ENCODE assay signal across 10 cellular contexts in genomic region chr1:26546375-26546774, GRCh38. TPM values are rescaled to one million over a fixed set of nuclear protein-coding genes. Genes with fewer than 3 reads are reported as not detected.
DNase-seq lines count a peak whose midpoint lies in the region; ATAC-seq and TF ChIP-seq lines count a peak whose summit lies in the region.
"Had no signal": no experiment of that assay in that cellular context is flagged by ENCODE, and none has a peak within 500 bp of the region (broad histone marks: within the 10 kb centered on the region; RNA-seq: fewer than 3 reads in every experiment).

No MANE protein-coding gene starts in this region.

- peaks cover 62% of the 10 kb centered on the region for H3K4me1 Mint-ChIP-seq in activated CD8-positive, alpha-beta T cell treated with anti-CD3 and anti-CD28 coated beads for 36 hours (ENCODE audit: low read depth)

- H3K9me3 ChIP-seq in left ventricle myocardium inferior (replicated peaks) (no peaks in the 10 kb centered on the region), right atrium auricular region (no peaks in the 10 kb centered on the region), left lung (no peaks in the 10 kb centered on the region)
- H3K9me3 ChIP-seq: BE2C had no signal

- H3K27ac ChIP-seq in left ventricle myocardium inferior (replicated peaks) (no peak overlapping the region), right atrium auricular region (no peak overlapping the region), left lung (peak overlapping the region; percentile 8 to 97), urinary bladder (ENCODE audit: low read depth) (no peak overlapping the region)

- H3K4me3 ChIP-seq in left ventricle myocardium inferior (peak overlapping the region; percentile 48), right atrium auricular region (peak overlapping the region in 1 of 2 donors; percentile 31), left lung (peak overlapping the region in 1 of 2 donors; percentile 67), urinary bladder (ENCODE audit: low read depth, low read length) (peak overlapping the region; percentile 21)

- no peak for ATAC-seq in activated CD8-positive, alpha-beta T cell treated with anti-CD3 and anti-CD28 coated beads for 36 hours
- no peak for ATAC-seq in left lung
- no peak for ATAC-seq in GM18517 (IDR thresholded peaks at IDR 0.05; ENCODE audit: unreplicated experiment)
- ATAC-seq in GM19397 (IDR thresholded peaks at IDR 0.05; ENCODE audit: unreplicated experiment), result no peak

- peak overlapping the region; percentile 92 for H3K4me3 Mint-ChIP-seq in activated CD8-positive, alpha-beta T cell treated with anti-CD3 and anti-CD28 coated beads for 36 hours

- H3K4me1 ChIP-seq in left ventricle myocardium inferior (peaks cover 15% of the 10 kb centered on the region), right atrium auricular region (peaks cover 0 to 14% of the 10 kb centered on the region in 2 donors), left lung (peaks cover 10 to 70% of the 10 kb centered on the region in 2 donors), urinary bladder (ENCODE audit: insufficient read depth) (no peaks in the 10 kb centered on the region)
- H3K4me1 ChIP-seq: BE2C had no signal

- POLR2A ChIA-PET in activated CD8-positive, alpha-beta T cell treated with anti-CD3 and anti-CD28 coated beads for 36 hours (lab: Charles Lee), result interaction anchor here (1.0 to 2.1 kb wide), 4 partner anchors 10 to 318 kb away, joined by 4 to 9 read pairs (median 6); no protein-coding TSS in a partner anchor

- H3K27me3 Mint-ChIP-seq in activated CD8-positive, alpha-beta T cell treated with anti-CD3 and anti-CD28 coated beads for 36 hours, result no peaks in the 10 kb centered on the region

- DNase-seq in left ventricle myocardium inferior (no peak), right atrium auricular region (ENCODE audit: low spot score) (no peak), left lung (peak in 1 of 2 donors; percentile 84)
- peak; percentile 34 for DNase-seq in activated CD8-positive, alpha-beta T cell treated with anti-CD3 and anti-CD28 coated beads for 36 hours
- DNase-seq in stimulated activated CD4-positive, alpha-beta T cell treated with anti-CD3 and anti-CD28 coated beads, Interleukin-4, amount 100 ng/mL, for 4 hours, result no peak
- DNase-seq: BE2C, NCI-H526 had no signal

- H3K27ac Mint-ChIP-seq in activated CD8-positive, alpha-beta T cell treated with anti-CD3 and anti-CD28 coated beads for 36 hours, result peak overlapping the region; percentile 85

- WGBS in urinary bladder, result 82% methylated on average over 8 of the region's 8 CpGs

- H3K36me3 ChIP-seq in left ventricle myocardium inferior (no peaks in the 10 kb centered on the region), right atrium auricular region (no peaks in the 10 kb centered on the region), left lung (peaks cover 0 to 54% of the 10 kb centered on the region in 2 donors), urinary bladder (ENCODE audit: insufficient read depth) (no peaks in the 10 kb centered on the region)
- H3K36me3 ChIP-seq: BE2C had no signal

- TF ChIP-seq CTCF in left ventricle myocardium inferior (IDR thresholded peaks at IDR 0.05; ENCODE audit: borderline replicate concordance) (no peak), right atrium auricular region (IDR thresholded peaks at IDR 0.05) (no peak), left lung (IDR thresholded peaks at IDR 0.05) (no peak)
- no peak for TF ChIP-seq CTCF in activated CD8-positive, alpha-beta T cell treated with anti-CD3 and anti-CD28 coated beads for 36 hours (IDR thresholded peaks at IDR 0.05)

- intact Hi-C loops in left ventricle myocardium inferior (cut with micrococcal nuclease), result no loop called here
- intact Hi-C loops in activated CD8-positive, alpha-beta T cell treated with anti-CD3 and anti-CD28 coated beads for 36 hours (cut with micrococcal nuclease), result no loop called here
- intact Hi-C loops in left lung (cut with DNase I), result no loop called here

- CTCF ChIA-PET in activated CD8-positive, alpha-beta T cell treated with anti-CD3 and anti-CD28 coated beads for 36 hours (lab: Charles Lee), result interaction anchor here (1.5 kb wide), 1 partner anchor 46 kb away, joined by 9 read pairs; no protein-coding TSS in a partner anchor

- peaks cover 44% of the 10 kb centered on the region for H3K36me3 Mint-ChIP-seq in activated CD8-positive, alpha-beta T cell treated with anti-CD3 and anti-CD28 coated beads for 36 hours (ENCODE audit: low read depth)

- H3K9me3 Mint-ChIP-seq in activated CD8-positive, alpha-beta T cell treated with anti-CD3 and anti-CD28 coated beads for 36 hours, result no peaks in the 10 kb centered on the region

- H3K27me3 ChIP-seq in left ventricle myocardium inferior (ENCODE audit: low read depth) (no peaks in the 10 kb centered on the region), right atrium auricular region (no peaks in the 10 kb centered on the region), left lung (no peaks in the 10 kb centered on the region)
- H3K27me3 ChIP-seq: BE2C had no signal

RNA-seq across cellular contexts. Expression of gene RPS6KA1, which starts 16.8 kb away (rescaled TPM):
- total RNA-seq in left ventricle myocardium inferior (4.9 TPM), right atrium auricular region (1 to 10 TPM; 1.8 to 6.9 TPM), left lung (100 to 1,000 TPM in 1 of 2 donors, 10 to 100 TPM in 1; 85.6 to 104 TPM), urinary bladder (8.9 TPM)
- total RNA-seq in activated CD8-positive, alpha-beta T cell treated with anti-CD3 and anti-CD28 coated beads for 36 hours, result 100 to 1,000 TPM; 139 TPM
- 7.7 TPM for polyA plus RNA-seq in urinary bladder

Comparison
In these comparisons a context has a peak if more than half of its experiments do, and no peak if none do; other contexts are left out.
1. H3K27ac ChIP-seq: peak in left lung (2 of 2); none in left ventricle myocardium inferior (single experiment), right atrium auricular region (0 of 2) and urinary bladder (single experiment).